Comparison of ENCODE assay signal across 18 cellular contexts in genomic region chr5:150172563-150172962, GRCh38. TPM values are rescaled to one million over a fixed set of nuclear protein-coding genes. Genes with fewer than 3 reads are reported as not detected.
DNase-seq lines count a peak whose midpoint lies in the region; ATAC-seq and TF ChIP-seq lines count a peak whose summit lies in the region.
"Had no signal": no experiment of that assay in that cellular context is flagged by ENCODE, and none has a peak within 500 bp of the region (broad histone marks: within the 10 kb centered on the region; RNA-seq: fewer than 3 reads in every experiment).

No MANE protein-coding gene starts in this region.

- no peak for ATAC-seq in Right ventricle myocardium inferior
- no peak for ATAC-seq in mucosa of descending colon
- no peak for ATAC-seq in GM21737 (IDR thresholded peaks at IDR 0.05; ENCODE audit: unreplicated experiment)
- ATAC-seq: A549, GM23338 had no signal

- peaks cover 19% of the 10 kb centered on the region for H3K27me3 ChIP-seq in left ventricle myocardium inferior (ENCODE audit: low read depth)

- no peaks in the 10 kb centered on the region for H3K36me3 ChIP-seq in left ventricle myocardium inferior
- H3K36me3 ChIP-seq in mucosa of descending colon (ENCODE audit: low read depth) = no peaks in the 10 kb centered on the region

- no peak for TF ChIP-seq CTCF in left ventricle myocardium inferior (IDR thresholded peaks at IDR 0.05; ENCODE audit: borderline replicate concordance)
- TF ChIP-seq CTCF in mucosa of descending colon (IDR thresholded peaks at IDR 0.05) = no peak

- no peak overlapping the region for H3K27ac ChIP-seq in left ventricle myocardium inferior (replicated peaks)
- H3K27ac ChIP-seq: 22Rv1, A549, C4-2B, HL-60 had no signal

- DNase-seq in Right ventricle myocardium inferior (ENCODE audit: missing footprints) (peak; percentile 28), left ventricle myocardium inferior (no peak), cerebellum (ENCODE audit: low spot score) (peak; percentile 88), retina (peak; percentile 57), mucosa of descending colon (no peak)
- DNase-seq in activated effector memory CD4-positive, alpha-beta T cell treated with anti-CD3 and anti-CD28 coated beads, Interleukin-2, amount 50 U/mL, for 16 hours = no peak
- DNase-seq: AML-193; Caco-2; CD4-positive, alpha-beta T cell; GDM1; HFFc6 had no signal

- H3K9me3 ChIP-seq in left ventricle myocardium inferior (replicated peaks) = no peaks in the 10 kb centered on the region
- H3K9me3 ChIP-seq in mucosa of descending colon = no peaks in the 10 kb centered on the region
- H3K9me3 ChIP-seq: A549, Caco-2 had no signal

- H3K4me3 ChIP-seq in left ventricle myocardium inferior (no peak overlapping the region), mucosa of descending colon (no peak overlapping the region)
- H3K4me3 ChIP-seq: A549, GM23338 had no signal

- intact Hi-C loops in Right ventricle myocardium inferior (cut with DNase I) (no loop called here), left ventricle myocardium inferior (cut with micrococcal nuclease) (no loop called here), mucosa of descending colon (cut with DNase I, micrococcal nuclease) (no loop called here)

- peaks cover 10% of the 10 kb centered on the region for H3K4me1 ChIP-seq in left ventricle myocardium inferior
- peaks cover 66% of the 10 kb centered on the region for H3K4me1 ChIP-seq in mucosa of descending colon (ENCODE audit: low read depth)
- H3K4me1 ChIP-seq: A549 had no signal

RNA-seq across cellular contexts. Expression of gene CDX1, which starts 6.0 kb away (rescaled TPM):
- total RNA-seq in Right ventricle myocardium inferior = not detected
- not detected for total RNA-seq in left ventricle myocardium inferior
- not detected for total RNA-seq in cerebellum
- 100 to 1,000 TPM; 140 to 306 (median 302) TPM for total RNA-seq in mucosa of descending colon
- total RNA-seq: CD4-positive, alpha-beta T cell; GM23338; HT1080 had no signal

RNA-seq across cellular contexts. Expression of gene PDGFRB, which starts 16.9 kb away (rescaled TPM):
- total RNA-seq in Right ventricle myocardium inferior (57.2 TPM), left ventricle myocardium inferior (39.7 TPM), cerebellum (37.9 TPM), mucosa of descending colon (10 to 100 TPM; 13.9 to 61.5 (median 27.1) TPM)
- total RNA-seq: CD4-positive, alpha-beta T cell had no signal

RNA-seq across cellular contexts. Expression of gene SLC6A7, which starts 17.3 kb away (rescaled TPM):
- total RNA-seq in Right ventricle myocardium inferior (not detected), left ventricle myocardium inferior (not detected), cerebellum (5.9 TPM), mucosa of descending colon (10 to 100 TPM; 15.2 to 26.4 (median 18.9) TPM)
- total RNA-seq: Caco-2; CD4-positive, alpha-beta T cell; GM23338; HFFc6; HT1080 had no signal

Comparison
In these comparisons a context has a peak if more than half of its experiments do, and no peak if none do; other contexts are left out.
1. DNase-seq: peak in Right ventricle myocardium inferior (single experiment), cerebellum (single experiment) and retina (single experiment); none in left ventricle myocardium inferior (single experiment), mucosa of descending colon (0 of 3) and activated effector memory CD4-positive, alpha-beta T cell treated with anti-CD3 and anti-CD28 coated beads, Interleukin-2, amount 50 U/mL, for 16 hours (single experiment).
2. RNA of gene CDX1, which starts 6.0 kb away (total RNA-seq): 140 to 306 TPM in mucosa of descending colon; not detected in cerebellum (single experiment), not detected in Right ventricle myocardium inferior (single experiment) and not detected in left ventricle myocardium inferior (single experiment); every median in the first group is over 100 times any median in the second.